ENCODE assay signal across 28 cellular contexts in the genomic region with DNA sequence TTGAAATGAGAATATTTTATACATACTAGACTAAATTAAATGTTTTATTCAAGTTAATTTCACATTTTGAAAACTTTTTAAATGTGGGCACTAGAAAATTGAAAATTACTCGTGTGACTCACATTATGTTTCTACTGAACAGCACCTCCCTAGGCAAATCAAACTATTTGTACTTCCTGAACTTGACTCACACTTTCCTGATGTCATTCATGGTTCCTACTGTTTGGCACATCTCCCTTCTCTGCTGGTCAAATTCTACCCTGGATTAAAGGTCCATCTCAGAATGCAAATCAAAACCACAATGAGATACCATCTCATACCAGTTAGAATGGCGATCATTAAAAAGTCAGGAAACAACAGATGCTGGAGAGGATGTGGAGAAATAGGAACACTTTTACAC. TPM values are rescaled to one million over a fixed set of nuclear protein-coding genes. Genes with fewer than 3 reads are reported as not detected.
DNase-seq lines count a peak whose midpoint lies in the region; ATAC-seq and TF ChIP-seq lines count a peak whose summit lies in the region.
"Had no signal": no experiment of that assay in that cellular context is flagged by ENCODE, and none has a peak within 500 bp of the region (broad histone marks: within the 10 kb centered on the region; RNA-seq: fewer than 3 reads in every experiment).

No MANE protein-coding gene starts in this region.

- H3K9ac ChIP-seq in IMR-90 (ENCODE audit: low read depth, low read length): no peak overlapping the region
- H3K9ac ChIP-seq in mammary epithelial cell (ENCODE audit: insufficient read depth, low read length): no peak overlapping the region

- H3K36me3 ChIP-seq in IMR-90 (ENCODE audit: control insufficient read depth, insufficient read depth, low read length) (no peaks in the 10 kb centered on the region), mammary epithelial cell (ENCODE audit: insufficient read depth, low read length) (no peaks in the 10 kb centered on the region)
- H3K36me3 ChIP-seq: brain microvascular endothelial cell, esophagus squamous epithelium, heart right ventricle, pancreas, upper lobe of right lung had no signal

- WGBS in IMR-90 (ENCODE audit: extremely low coverage in 2 of 2, insufficient read length in 1 of 2), 2 experiments: no CpG with 5 or more reads among the region's 2 CpGs
- 42% methylated on average over 2 of the region's 2 CpGs for WGBS in mammary epithelial cell (ENCODE audit: low coverage, missing lambda C conversion rate)

- H3K56ac ChIP-seq in IMR-90 (ENCODE audit: extremely low read depth, insufficient read depth, low read length): no peak overlapping the region

- H3K23ac ChIP-seq in IMR-90 (ENCODE audit: low read depth, low read length): no peak overlapping the region

- H2BK20ac ChIP-seq in IMR-90 (ENCODE audit: low read depth, low read length): no peak overlapping the region

- DNase-seq in DMS53 (lab: John Stamatoyannopoulos, UW) (peak; percentile 71), IMR-90 (peak; percentile 87), mammary epithelial cell (peak; percentile 88), left colon (no peak), GOT3 (lab: John Stamatoyannopoulos, UW) (no peak), cerebellar nuclear complex (lab: John Stamatoyannopoulos, UW) (no peak), Kasumi-1 (lab: John Stamatoyannopoulos, UW) (no peak)
- DNase-seq: activated B cell treated with CpG ODN at 0.5 μM for 24 hours; activated CD8-positive, alpha-beta T cell treated with anti-CD3 and anti-CD28 coated beads, Interleukin-2, amount 10 ng/mL, durations not matched to agents 7 days and 5 days; activated T-cell treated with anti-CD3 and anti-CD28 coated beads, Interleukin-2, amount 50 U/mL, for 48 hours; brain microvascular endothelial cell; esophagus squamous epithelium; heart right ventricle; immature natural killer cell; MV-4-11; naive B cell; NCI-H2029; NCI-H510A treated with DMSO at 0.1 percent for 48 hours; pancreas; SHP77 treated with DMSO at 0.1 percent for 48 hours; stimulated activated CD4-positive, alpha-beta T cell treated with anti-CD3 and anti-CD28 coated beads, Interleukin-1b, Interleukin-23, amount 100 ng/mL, for 48 hours; stimulated activated naive CD8-positive, alpha-beta T cell treated with anti-CD3 and anti-CD28 coated beads, Interleukin-15, amount 100 ng/mL, for 72 hours; upper lobe of right lung had no signal

- H3K4ac ChIP-seq in IMR-90 (ENCODE audit: low read depth, low read length): no peak overlapping the region

- no peak for TF ChIP-seq POLR2A in IMR-90 (IDR thresholded peaks at IDR 0.05; ENCODE audit: low read depth, low read length)

- H3K4me3 ChIP-seq in IMR-90 (ENCODE audit: insufficient read depth, low read depth, low read length) (no peak overlapping the region), mammary epithelial cell (replicated peaks in 1 of 3; ENCODE audit: insufficient read depth in 1 of 3, low read depth in 2 of 3, low read length in 3 of 3) (no peak overlapping the region)
- H3K4me3 ChIP-seq: esophagus squamous epithelium, GM12878, heart right ventricle, lung, pancreas, upper lobe of right lung had no signal

- H2BK120ac ChIP-seq in IMR-90 (ENCODE audit: low read depth, low read length): no peak overlapping the region

- CTCF ChIA-PET in IMR-90 (lab: Yijun Ruan, JAX): no interaction called here
- CTCF ChIA-PET in mammary epithelial cell (lab: Charles Lee; ENCODE audit: low non-redundant PET): no interaction called here

- H3K18ac ChIP-seq in IMR-90 (ENCODE audit: low read depth, low read length): no peak overlapping the region

- no peaks in the 10 kb centered on the region for H3K9me3 ChIP-seq in IMR-90 (ENCODE audit: control insufficient read depth, insufficient read depth, low read length)
- H3K9me3 ChIP-seq in mammary epithelial cell (replicated peaks; ENCODE audit: insufficient read depth, low read length): no peaks in the 10 kb centered on the region
- H3K9me3 ChIP-seq: esophagus squamous epithelium, heart right ventricle, pancreas, upper lobe of right lung had no signal

- H4K20me1 ChIP-seq in IMR-90 (ENCODE audit: insufficient read depth, low read length): no peaks in the 10 kb centered on the region
- no peaks in the 10 kb centered on the region for H4K20me1 ChIP-seq in mammary epithelial cell (ENCODE audit: insufficient read depth, low read length)

- intact Hi-C loops in IMR-90 (cut with micrococcal nuclease): no loop called here
- intact Hi-C loops in mammary epithelial cell (cut with micrococcal nuclease): no loop called here
- intact Hi-C loops in left colon (cut with DNase I, micrococcal nuclease): no loop called here

- H3K27ac ChIP-seq in IMR-90 (ENCODE audit: insufficient read depth, low read length) (no peak overlapping the region), mammary epithelial cell (ENCODE audit: insufficient read depth, low read depth, low read length) (no peak overlapping the region)
- H3K27ac ChIP-seq: brain microvascular endothelial cell, esophagus squamous epithelium, heart right ventricle, pancreas, upper lobe of right lung had no signal

- H4K5ac ChIP-seq in IMR-90 (ENCODE audit: low read depth, low read length): no peak overlapping the region

- no peak overlapping the region for H2BK15ac ChIP-seq in IMR-90 (ENCODE audit: low read depth, low read length)

- H3K27me3 ChIP-seq in IMR-90 (ENCODE audit: control insufficient read depth, insufficient read depth, low read length) (no peaks in the 10 kb centered on the region), mammary epithelial cell (ENCODE audit: insufficient read depth, low read length) (no peaks in the 10 kb centered on the region)
- H3K27me3 ChIP-seq: brain microvascular endothelial cell, esophagus squamous epithelium, heart right ventricle, pancreas, upper lobe of right lung had no signal

- TF ChIP-seq RAD21 in IMR-90 (IDR thresholded peaks at IDR 0.05; ENCODE audit: low read length): no peak

- peak; percentile 59 for ATAC-seq in IMR-90 (ENCODE audit: low read depth)
- ATAC-seq in left colon: peak; percentile 55
- no peak for ATAC-seq in GM21723 (IDR thresholded peaks at IDR 0.05; ENCODE audit: unreplicated experiment)
- ATAC-seq: activated CD8-positive, alpha-beta T cell treated with anti-CD3 and anti-CD28 coated beads, Interleukin-2, amount 10 ng/mL, durations not matched to agents 7 days and 5 days; GM12878; heart right ventricle; pancreas; stimulated activated naive CD8-positive, alpha-beta T cell treated with anti-CD3 and anti-CD28 coated beads, Interleukin-15, amount 100 ng/mL, for 72 hours; upper lobe of right lung had no signal

- BruUV-seq in IMR-90 (replicated peaks; lab: Mats Ljungman, UMichigan): no TSS peak
- BruUV-seq in mammary epithelial cell (replicated peaks; lab: Mats Ljungman, UMichigan): no TSS peak

- H2AFZ ChIP-seq in IMR-90 (replicated peaks; ENCODE audit: low read length, poor library complexity) (no peak overlapping the region), mammary epithelial cell (ENCODE audit: low read depth, low read length) (no peak overlapping the region)

- H3K4me2 ChIP-seq in IMR-90 (ENCODE audit: low read depth, low read length) (no peak overlapping the region), mammary epithelial cell (ENCODE audit: insufficient read depth, low read depth, low read length) (no peak overlapping the region)

- H3K14ac ChIP-seq in IMR-90 (replicated peaks; ENCODE audit: low read depth, low read length): 0 out of 2 replicates have a peak overlapping the region, but pooled peaks have one; percentile 15

- no peak overlapping the region for H4K91ac ChIP-seq in IMR-90 (ENCODE audit: insufficient read depth, low read depth, low read length)

- no peak overlapping the region for H2AK5ac ChIP-seq in IMR-90 (ENCODE audit: low read depth, low read length)

- in situ Hi-C loops in IMR-90 (cut with MboI; ENCODE audit: low sequenced_read_pairs): no loop called here
- in situ Hi-C loops in mammary epithelial cell (cut with MboI; ENCODE audit: low sequenced_read_pairs in 2 of 2): no loop called here

- POLR2A ChIA-PET in IMR-90 (lab: Charles Lee; ENCODE audit: unreplicated experiment): no interaction called here

- H3K79me1 ChIP-seq in IMR-90 (ENCODE audit: low read depth in 1 of 2, low read length in 2 of 2): no peaks in the 10 kb centered on the region

- dilution Hi-C loops in IMR-90 (cut with HindIII; ENCODE audit: low sequenced_read_pairs, unreplicated experiment) (no loop called here), mammary epithelial cell (cut with HindIII; ENCODE audit: low sequenced_read_pairs) (no loop called here)

- no peak overlapping the region for H2AK9ac ChIP-seq in IMR-90 (replicated peaks; ENCODE audit: low read depth, low read length, poor library complexity)

- no peak for TF ChIP-seq CTCF in IMR-90 (conservative IDR thresholded peaks at IDR 0.05; ENCODE audit: low read depth, low read length)
- no peak for TF ChIP-seq CTCF in mammary epithelial cell (conservative IDR thresholded peaks at IDR 0.05 in 1 of 2, IDR thresholded peaks at IDR 0.05 in 1 of 2; ENCODE audit: extremely low read depth in 1 of 2, insufficient read depth in 1 of 2, low read depth in 1 of 2, low read length in 2 of 2)

- H4K8ac ChIP-seq in IMR-90 (ENCODE audit: low read depth in 2 of 2, low read length in 2 of 2): no peak overlapping the region

- H3K79me2 ChIP-seq in mammary epithelial cell (ENCODE audit: insufficient read depth, low read length): no peaks in the 10 kb centered on the region

- peaks cover 9% of the 10 kb centered on the region; the same call in 1 of the 2 replicates for H3K9me1 ChIP-seq in IMR-90 (ENCODE audit: insufficient read depth, low read length)

- no peak overlapping the region for H2BK5ac ChIP-seq in IMR-90 (ENCODE audit: low read depth, low read length, poor library complexity, severe bottlenecking)

- H3K4me1 ChIP-seq in IMR-90 (ENCODE audit: control insufficient read depth, insufficient read depth, low read length) (peaks cover 7% of the 10 kb centered on the region), mammary epithelial cell (ENCODE audit: insufficient read depth, low read length) (peaks cover 3% of the 10 kb centered on the region)
- H3K4me1 ChIP-seq: esophagus squamous epithelium, heart right ventricle, pancreas, upper lobe of right lung had no signal

TF ChIP-seq in IMR-90, 13 proteins besides CTCF, POLR2A, EP300 and RAD21 (continues in another document):
- TF ChIP-seq MAFK (IDR thresholded peaks at IDR 0.05; ENCODE audit: low read depth, low read length): no peak

RNA-seq across cellular contexts. Expression of gene LHCGR, which starts 16.7 kb away (rescaled TPM):
- under 0.01 and 0.18 TPM in 2 replicates for total RNA-seq in IMR-90 (2012; rRNA removed)
- polyA plus RNA-seq in IMR-90 (2012; rRNA removed): 0.03 and 0.10 TPM in 2 replicates
- polyA plus RNA-seq in IMR-90 (2012; cell fraction: cytosol; rRNA removed): 0.01 TPM in 1 of 2 replicates, not detected in the other
- polyA plus RNA-seq in IMR-90 (2012; cell fraction: nucleus; rRNA removed; ENCODE audit: low replicate concordance): 0.45 and 0.62 TPM in 2 replicates
- not detected for total RNA-seq in mammary epithelial cell
- not detected for polyA plus RNA-seq in mammary epithelial cell
- polyA minus RNA-seq in mammary epithelial cell: not detected
- not detected for total RNA-seq in left colon
- total RNA-seq: activated B cell treated with CpG ODN at 0.5 μM for 24 hours; activated CD8-positive, alpha-beta T cell treated with anti-CD3 and anti-CD28 coated beads, Interleukin-2, amount 10 ng/mL, durations not matched to agents 7 days and 5 days; dermis microvascular lymphatic vessel endothelial cell; pancreas; T-helper 1 cell treated with Interleukin-12 subunit alpha and Interleukin-12 subunit beta and Interleukin-4 antibody, amounts not matched to agents 30 ng/mL and 1 ng/mL, for 36 hours; upper lobe of right lung had no signal
- polyA plus RNA-seq: immature natural killer cell, pancreas had no signal

Comparison
In these comparisons a context has a peak if more than half of its experiments do, and no peak if none do; other contexts are left out.
1. DNase-seq: peak in DMS53 (single experiment), IMR-90 (single experiment) and mammary epithelial cell (single experiment); none in left colon (0 of 2), GOT3 (single experiment), cerebellar nuclear complex (0 of 2) and Kasumi-1 (0 of 2).